ENCODE assay signal across 8 cellular contexts in the genomic region with DNA sequence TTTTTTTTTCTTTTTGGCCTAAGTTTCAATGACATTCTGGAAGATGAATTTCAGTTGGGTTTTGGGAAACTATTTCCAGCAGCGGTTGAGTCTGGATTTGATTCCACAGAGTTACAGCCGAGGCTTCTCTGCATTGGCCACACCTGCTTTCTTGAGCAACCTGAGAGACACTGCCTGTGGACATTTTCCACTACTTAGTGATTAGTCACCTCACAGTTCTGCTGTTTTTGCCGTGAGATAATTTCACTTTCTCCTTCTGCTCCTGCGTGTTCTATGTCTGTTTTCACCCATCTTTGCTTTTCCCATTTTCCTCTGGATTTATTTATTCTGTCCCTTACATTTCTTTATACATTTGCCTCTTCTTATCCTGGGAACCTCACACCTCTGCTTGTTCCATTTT.
DNase-seq lines count a peak whose midpoint lies in the region; ATAC-seq, FAIRE-seq and TF ChIP-seq lines count a peak whose summit lies in the region.

No MANE protein-coding gene starts in this region.

- ATAC-seq in A549, result peak; percentile 80 to 84; a peak in 5 of 6 replicates
- ATAC-seq in mucosa of descending colon, result peak; percentile 36
- ATAC-seq in GM21786 (IDR thresholded peaks at IDR 0.05; ENCODE audit: unreplicated experiment), result no peak

- H3K9ac ChIP-seq in KMS-11, result peak overlapping the region; percentile 16; the same call in 1 of the 2 replicates

- no peak for TF ChIP-seq EP300 in A549 (IDR thresholded peaks at IDR 0.05)

- FAIRE-seq in A549 (lab: Jason Lieb, UNC), result no peak

- peak overlapping the region; percentile 18; the same call in 1 of the 2 replicates for H2AFZ ChIP-seq in KMS-11 (ENCODE audit: low read depth)

- TF ChIP-seq RAD21 in A549 (conservative IDR thresholded peaks at IDR 0.05 in 1 of 2, IDR thresholded peaks at IDR 0.05 in 1 of 2), result no peak

- no peaks in the 10 kb centered on the region for H3K27me3 ChIP-seq in KMS-11 (ENCODE audit: insufficient read depth, low read depth)
- no peaks in the 10 kb centered on the region for H3K27me3 ChIP-seq in effector memory CD4-positive, alpha-beta T cell (replicated peaks; ENCODE audit: control insufficient read depth, insufficient read depth, low read length, poor library complexity, severe bottlenecking)

- peak overlapping the region; percentile 35 for H3K4me3 ChIP-seq in A549
- H3K4me3 ChIP-seq in KMS-11 (IDR thresholded peaks at IDR 0.05; ENCODE audit: insufficient read depth, low read depth, low read length), result no peak overlapping the region
- H3K4me3 ChIP-seq in epithelial cell of esophagus (ENCODE audit: low read length), result peak overlapping the region; percentile 41
- H3K4me3 ChIP-seq in mucosa of descending colon, result no peak overlapping the region
- H3K4me3 ChIP-seq in effector memory CD4-positive, alpha-beta T cell (ENCODE audit: insufficient read depth, low read depth, low read length, poor library complexity, severe bottlenecking), result no peak overlapping the region

- peak overlapping the region; percentile 76 to 85 for H3K27ac ChIP-seq in A549
- H3K27ac ChIP-seq in KMS-11, result 0 out of 2 replicates have a peak overlapping the region, but pooled peaks have one; percentile 31
- no peak overlapping the region for H3K27ac ChIP-seq in effector memory CD4-positive, alpha-beta T cell (ENCODE audit: insufficient read depth, low read length, poor library complexity, severe bottlenecking)

- H3K4me2 ChIP-seq in A549, result peak overlapping the region; percentile 92
- peak overlapping the region; percentile 70 for H3K4me2 ChIP-seq in KMS-11

- TF ChIP-seq POLR2A in A549 (IDR thresholded peaks at IDR 0.05; ENCODE audit: low read length), result no peak

- peak; percentile 62 to 69 for DNase-seq in A549 (ENCODE audit: low read depth in 1 of 2, low spot score in 1 of 2)
- DNase-seq in epithelial cell of esophagus (ENCODE audit: low read depth), result peak; percentile 88
- DNase-seq in mucosa of descending colon, result no peak
- DNase-seq in SW 1271 (lab: John Stamatoyannopoulos, UW), result no peak
- DNase-seq in hepatic stellate cell (ENCODE audit: low spot score), result no peak
- DNase-seq in effector memory CD4-positive, alpha-beta T cell, result no peak

- no peaks in the 10 kb centered on the region for H4K20me1 ChIP-seq in KMS-11 (ENCODE audit: insufficient read depth)

- no peaks in the 10 kb centered on the region for H3K79me2 ChIP-seq in KMS-11 (ENCODE audit: insufficient read depth, low read depth)

- H3K9me3 ChIP-seq in A549, result no peaks in the 10 kb centered on the region
- H3K9me3 ChIP-seq in mucosa of descending colon, result no peaks in the 10 kb centered on the region
- no peaks in the 10 kb centered on the region for H3K9me3 ChIP-seq in effector memory CD4-positive, alpha-beta T cell (ENCODE audit: control insufficient read depth, low read length)

- POLR2A ChIA-PET in A549 (lab: Yijun Ruan, JAX), result no interaction called here

- H3K36me3 ChIP-seq in KMS-11 (ENCODE audit: insufficient read depth) (no peaks in the 10 kb centered on the region), mucosa of descending colon (ENCODE audit: low read depth) (no peaks in the 10 kb centered on the region)
- H3K36me3 ChIP-seq in effector memory CD4-positive, alpha-beta T cell (ENCODE audit: control insufficient read depth, insufficient read depth, low read length), result no peaks in the 10 kb centered on the region

- H3K4me1 ChIP-seq in A549 (peaks cover 67% of the 10 kb centered on the region), KMS-11 (ENCODE audit: low read depth, poor library complexity, severe bottlenecking) (peaks cover 36% of the 10 kb centered on the region), mucosa of descending colon (ENCODE audit: low read depth) (no peaks in the 10 kb centered on the region)
- H3K4me1 ChIP-seq in effector memory CD4-positive, alpha-beta T cell (ENCODE audit: control insufficient read depth, insufficient read depth, low read length, poor library complexity, severe bottlenecking), result no peaks in the 10 kb centered on the region

- TF ChIP-seq CTCF in A549 (IDR thresholded peaks at IDR 0.05), result no peak
- TF ChIP-seq CTCF in KMS-11 (conservative IDR thresholded peaks at IDR 0.05; ENCODE audit: low read depth, low read length), result no peak
- no peak for TF ChIP-seq CTCF in epithelial cell of esophagus (IDR thresholded peaks at IDR 0.05; ENCODE audit: insufficient read depth, low read depth, low read length, missing control alignments)
- TF ChIP-seq CTCF in mucosa of descending colon (IDR thresholded peaks at IDR 0.05), result no peak

- under 1% methylated on average over 4 of the region's 4 CpGs for WGBS in A549 (ENCODE audit: missing lambda C conversion rate)

- CTCF ChIA-PET in A549 (lab: Yijun Ruan, JAX), result no interaction called here

- intact Hi-C loops in mucosa of descending colon (cut with DNase I, micrococcal nuclease), result no loop called here

TF ChIP-seq in A549, 52 proteins besides CTCF, POLR2A, EP300 and RAD21:
- TF ChIP-seq HEYL (CRISPR knock-in tag; IDR thresholded peaks at IDR 0.05) (no peak), HOXB13 (CRISPR knock-in tag; IDR thresholded peaks at IDR 0.05; ENCODE audit: low read depth) (no peak), TFCP2L1 (CRISPR knock-in tag; IDR thresholded peaks at IDR 0.05) (no peak), FOSL2 (IDR thresholded peaks at IDR 0.05) (no peak), FOSL2 (CRISPR knock-in tag; IDR thresholded peaks at IDR 0.05) (peak; percentile 70), SMC3 (IDR thresholded peaks at IDR 0.05) (no peak), NFE2L2 (conservative IDR thresholded peaks at IDR 0.05; ENCODE audit: low read length) (no peak), FOSB (CRISPR knock-in tag; IDR thresholded peaks at IDR 0.05) (no peak), CEBPB (IDR thresholded peaks at IDR 0.05) (peak; percentile 57 to 72; a peak in 3 of 4 replicates), NPAS2 (CRISPR knock-in tag; IDR thresholded peaks at IDR 0.05; ENCODE audit: borderline replicate concordance) (no peak)
- TF ChIP-seq, protein P1, sequence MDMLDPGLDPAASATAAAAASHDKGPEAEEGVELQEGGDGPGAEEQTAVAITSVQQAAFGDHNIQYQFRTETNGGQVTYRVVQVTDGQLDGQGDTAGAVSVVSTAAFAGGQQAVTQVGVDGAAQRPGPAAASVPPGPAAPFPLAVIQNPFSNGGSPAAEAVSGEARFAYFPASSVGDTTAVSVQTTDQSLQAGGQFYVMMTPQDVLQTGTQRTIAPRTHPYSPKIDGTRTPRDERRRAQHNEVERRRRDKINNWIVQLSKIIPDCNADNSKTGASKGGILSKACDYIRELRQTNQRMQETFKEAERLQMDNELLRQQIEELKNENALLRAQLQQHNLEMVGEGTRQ (IDR thresholded peaks at IDR 0.05), result no peak
- TF ChIP-seq, protein P2, sequence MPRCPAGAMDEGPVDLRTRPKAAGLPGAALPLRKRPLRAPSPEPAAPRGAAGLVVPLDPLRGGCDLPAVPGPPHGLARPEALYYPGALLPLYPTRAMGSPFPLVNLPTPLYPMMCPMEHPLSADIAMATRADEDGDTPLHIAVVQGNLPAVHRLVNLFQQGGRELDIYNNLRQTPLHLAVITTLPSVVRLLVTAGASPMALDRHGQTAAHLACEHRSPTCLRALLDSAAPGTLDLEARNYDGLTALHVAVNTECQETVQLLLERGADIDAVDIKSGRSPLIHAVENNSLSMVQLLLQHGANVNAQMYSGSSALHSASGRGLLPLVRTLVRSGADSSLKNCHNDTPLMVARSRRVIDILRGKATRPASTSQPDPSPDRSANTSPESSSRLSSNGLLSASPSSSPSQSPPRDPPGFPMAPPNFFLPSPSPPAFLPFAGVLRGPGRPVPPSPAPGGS (IDR thresholded peaks at IDR 0.05), result 0 out of 3 replicates have a peak, but pooled peaks have one; percentile 36

Comparison
In these comparisons a context has a peak if more than half of its experiments do, and no peak if none do; other contexts are left out.
1. DNase-seq: peak in A549 (2 of 2) and epithelial cell of esophagus (single experiment); none in mucosa of descending colon (0 of 3), SW 1271 (0 of 2), hepatic stellate cell (single experiment) and effector memory CD4-positive, alpha-beta T cell (0 of 3).
2. H3K4me3 ChIP-seq: peak in A549 (single experiment) and epithelial cell of esophagus (single experiment); none in KMS-11 (single experiment), mucosa of descending colon (single experiment) and effector memory CD4-positive, alpha-beta T cell (single experiment).